Comparison of ENCODE assay signal across 15 cellular contexts in the genomic region with DNA sequence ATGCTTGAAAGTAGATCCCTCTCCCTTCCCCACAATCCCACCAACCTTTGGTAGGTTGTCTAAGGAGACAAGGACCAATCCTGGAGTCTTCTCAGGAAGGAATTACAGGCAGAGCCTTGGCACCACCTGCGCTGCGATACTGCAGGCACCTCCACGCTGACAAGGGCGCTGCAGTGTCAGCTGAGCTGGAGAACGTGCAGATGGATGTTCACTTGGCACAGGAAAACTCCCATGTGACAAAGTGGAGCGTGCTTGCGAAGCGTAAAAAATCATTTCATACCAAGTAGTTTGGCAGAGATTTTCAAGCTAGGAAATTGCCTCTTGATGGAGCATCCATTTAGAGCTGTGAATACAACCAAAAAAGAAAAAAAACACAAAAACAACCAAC. TPM values are rescaled to one million over a fixed set of nuclear protein-coding genes. Genes with fewer than 3 reads are reported as not detected.
DNase-seq lines count a peak whose midpoint lies in the region; ATAC-seq and TF ChIP-seq lines count a peak whose summit lies in the region.
"Had no signal": no experiment of that assay in that cellular context is flagged by ENCODE, and none has a peak within 500 bp of the region (broad histone marks: within the 10 kb centered on the region; RNA-seq: fewer than 3 reads in every experiment).

No MANE protein-coding gene starts in this region.

- H3K36me3 Mint-ChIP-seq in GM23338 (ENCODE audit: low read depth) (peaks cover 18% of the 10 kb centered on the region), glutamatergic neuron (ENCODE audit: unreplicated experiment) (no peaks in the 10 kb centered on the region)
- H3K36me3 Mint-ChIP-seq: stimulated activated effector memory CD8-positive, alpha-beta T cell treated with anti-CD3 and anti-CD28 coated beads, Interleukin-12 subunit alpha, Interleukin-12 subunit beta, amount 100 ng/mL, for 72 hours had no signal

- H3K27ac ChIP-seq in A673 (ENCODE audit: low read depth, low read length, poor library complexity, severe bottlenecking) (no peak overlapping the region), GM23338 (ENCODE audit: low read depth) (peak overlapping the region; percentile 68; the same call in 1 of the 2 replicates), left ventricle myocardium inferior (replicated peaks) (peak overlapping the region; percentile 66)
- H3K27ac ChIP-seq: HL-60 had no signal

- intact Hi-C loops in A673 (cut with micrococcal nuclease; ENCODE audit: unreplicated experiment): no loop called here
- intact Hi-C loops in left ventricle myocardium inferior (cut with micrococcal nuclease): no loop called here

- TF ChIP-seq CTCF in A673 (conservative IDR thresholded peaks at IDR 0.05; ENCODE audit: low read depth, low read length): no peak
- no peak for TF ChIP-seq CTCF in GM23338 (conservative IDR thresholded peaks at IDR 0.05; ENCODE audit: low read depth in 2 of 2)
- TF ChIP-seq CTCF in left ventricle myocardium inferior (IDR thresholded peaks at IDR 0.05; ENCODE audit: borderline replicate concordance): no peak
- TF ChIP-seq CTCF in glutamatergic neuron (IDR thresholded peaks at IDR 0.05; ENCODE audit: partially characterized antibody, unreplicated experiment): no peak

- H3K4me3 ChIP-seq in A673 (ENCODE audit: low read depth, low read length, poor library complexity, severe bottlenecking) (peak overlapping the region; percentile 1), GM23338 (no peak overlapping the region), left ventricle myocardium inferior (peak overlapping the region; percentile 48)

- H3K9me2 ChIP-seq in GM23338 (ENCODE audit: insufficient read depth): peaks cover 6% of the 10 kb centered on the region; the same call in 1 of the 2 replicates

- H3K27me3 Mint-ChIP-seq in GM23338 (ENCODE audit: insufficient read depth, low read depth, poor library complexity): peaks cover 6% of the 10 kb centered on the region
- H3K27me3 Mint-ChIP-seq in glutamatergic neuron (ENCODE audit: unreplicated experiment): peaks cover 2% of the 10 kb centered on the region

- 0 out of 2 replicates have a peak overlapping the region, but pooled peaks have one; percentile 22 for H3K4me2 ChIP-seq in GM23338

- H3K27ac Mint-ChIP-seq in GM23338 (no peak overlapping the region), glutamatergic neuron (ENCODE audit: unreplicated experiment) (no peak overlapping the region)
- H3K27ac Mint-ChIP-seq: activated T-cell treated with anti-CD3 and anti-CD28 coated beads, Interleukin-2, amount 50 U/mL, for 72 hours; stimulated activated effector memory CD8-positive, alpha-beta T cell treated with anti-CD3 and anti-CD28 coated beads, Interleukin-12 subunit alpha, Interleukin-12 subunit beta, amount 100 ng/mL, for 72 hours had no signal

- H3K36me3 ChIP-seq in A673 (ENCODE audit: insufficient read depth, low read length, poor library complexity, severe bottlenecking) (no peaks in the 10 kb centered on the region), GM23338 (ENCODE audit: insufficient read depth) (no peaks in the 10 kb centered on the region), left ventricle myocardium inferior (no peaks in the 10 kb centered on the region)

- POLR2A ChIA-PET in A673 (lab: Charles Lee; ENCODE audit: low non-redundant PET): no interaction called here

- peaks cover 60% of the 10 kb centered on the region for H3K4me1 Mint-ChIP-seq in GM23338
- H3K4me1 Mint-ChIP-seq in glutamatergic neuron (ENCODE audit: low read depth, unreplicated experiment): no peaks in the 10 kb centered on the region
- H3K4me1 Mint-ChIP-seq: stimulated activated effector memory CD8-positive, alpha-beta T cell treated with anti-CD3 and anti-CD28 coated beads, Interleukin-12 subunit alpha, Interleukin-12 subunit beta, amount 100 ng/mL, for 72 hours had no signal

- H3F3A ChIP-seq in GM23338 (replicated peaks; ENCODE audit: low read depth): 0 out of 2 replicates have a peak, but pooled peaks cover 13% of the 10 kb centered on the region

- no peak overlapping the region for H2AFZ ChIP-seq in GM23338

- no peak for DNase-seq in A673 (ENCODE audit: low spot score)
- DNase-seq in GM23338 (ENCODE audit: low spot score): no peak
- peak; percentile 40 for DNase-seq in NCI-H510A (lab: John Stamatoyannopoulos, UW)
- peak; percentile 44 for DNase-seq in left ventricle myocardium inferior
- no peak for DNase-seq in glutamatergic neuron
- no peak for DNase-seq in SIG-M5 treated with dmso at 0.1 percent for 504 hours (lab: John Stamatoyannopoulos, UW; ENCODE audit: unreplicated experiment)
- DNase-seq in germinal center (ENCODE audit: low spot score): no peak
- DNase-seq: activated T-cell treated with anti-CD3 and anti-CD28 coated beads, Interleukin-2, amount 50 U/mL, for 72 hours; AML-193; dermis blood vessel endothelial cell; stimulated activated CD4-positive, alpha-beta T cell treated with anti-CD3 and anti-CD28 coated beads, Interleukin-2, amount 100 ng/mL, for 48 hours had no signal

- H3K9me3 ChIP-seq in A673 (ENCODE audit: low read depth, low read length, poor library complexity, severe bottlenecking) (no peaks in the 10 kb centered on the region), left ventricle myocardium inferior (replicated peaks) (peaks cover 10% of the 10 kb centered on the region)

- no peaks in the 10 kb centered on the region for H4K20me1 ChIP-seq in GM23338 (replicated peaks; ENCODE audit: insufficient read depth)

- peaks cover 19% of the 10 kb centered on the region for H3K4me1 ChIP-seq in A673 (ENCODE audit: insufficient read depth, low read length, poor library complexity, severe bottlenecking)
- peaks cover 46% of the 10 kb centered on the region for H3K4me1 ChIP-seq in GM23338 (ENCODE audit: insufficient read depth)
- H3K4me1 ChIP-seq in left ventricle myocardium inferior: peaks cover 45% of the 10 kb centered on the region

- CTCF ChIA-PET in A673 (lab: Charles Lee): interaction anchor here (1.4 kb wide), 1 partner anchor 15 kb away, joined by 8 read pairs; no protein-coding TSS in a partner anchor

- H3K4me3 Mint-ChIP-seq in GM23338: no peak overlapping the region
- no peak overlapping the region for H3K4me3 Mint-ChIP-seq in glutamatergic neuron (ENCODE audit: unreplicated experiment)
- H3K4me3 Mint-ChIP-seq: activated T-cell treated with anti-CD3 and anti-CD28 coated beads, Interleukin-2, amount 50 U/mL, for 72 hours; stimulated activated effector memory CD8-positive, alpha-beta T cell treated with anti-CD3 and anti-CD28 coated beads, Interleukin-12 subunit alpha, Interleukin-12 subunit beta, amount 100 ng/mL, for 72 hours had no signal

- peaks cover 7% of the 10 kb centered on the region for H3K79me2 ChIP-seq in GM23338 (replicated peaks; ENCODE audit: insufficient read depth)

- H3K27me3 ChIP-seq in A673 (replicated peaks; ENCODE audit: insufficient read depth, low read depth, low read length, poor library complexity): peaks cover 15% of the 10 kb centered on the region
- H3K27me3 ChIP-seq in GM23338 (ENCODE audit: insufficient read depth): no peaks in the 10 kb centered on the region
- H3K27me3 ChIP-seq in left ventricle myocardium inferior (ENCODE audit: low read depth): no peaks in the 10 kb centered on the region

- H3K9me3 Mint-ChIP-seq in GM23338 (peaks cover 11% of the 10 kb centered on the region; the same call in 2 of the 3 replicates), glutamatergic neuron (ENCODE audit: unreplicated experiment) (no peaks in the 10 kb centered on the region)
- H3K9me3 Mint-ChIP-seq: activated T-cell treated with anti-CD3 and anti-CD28 coated beads, Interleukin-2, amount 50 U/mL, for 72 hours; stimulated activated effector memory CD8-positive, alpha-beta T cell treated with anti-CD3 and anti-CD28 coated beads, Interleukin-12 subunit alpha, Interleukin-12 subunit beta, amount 100 ng/mL, for 72 hours had no signal

- BruUV-seq in A673 (replicated peaks; lab: Mats Ljungman, UMichigan): no TSS peak

- no peak for ATAC-seq in GM23338
- no peak for ATAC-seq in HG03095 (IDR thresholded peaks at IDR 0.05; ENCODE audit: unreplicated experiment)
- ATAC-seq: activated T-cell treated with anti-CD3 and anti-CD28 coated beads, Interleukin-2, amount 50 U/mL, for 72 hours; stimulated activated effector memory CD8-positive, alpha-beta T cell treated with anti-CD3 and anti-CD28 coated beads, Interleukin-12 subunit alpha, Interleukin-12 subunit beta, amount 100 ng/mL, for 72 hours had no signal

TF ChIP-seq in GM23338, 12 proteins besides CTCF, POLR2A, EP300 and RAD21 (continues in another document):
- TF ChIP-seq EZH2phosphoT487 (IDR thresholded peaks at IDR 0.05; ENCODE audit: unreplicated experiment) (no peak), EZH2 (IDR thresholded peaks at IDR 0.05; ENCODE audit: low read depth, unreplicated experiment) (no peak)
- TF ChIP-seq, protein P1, sequence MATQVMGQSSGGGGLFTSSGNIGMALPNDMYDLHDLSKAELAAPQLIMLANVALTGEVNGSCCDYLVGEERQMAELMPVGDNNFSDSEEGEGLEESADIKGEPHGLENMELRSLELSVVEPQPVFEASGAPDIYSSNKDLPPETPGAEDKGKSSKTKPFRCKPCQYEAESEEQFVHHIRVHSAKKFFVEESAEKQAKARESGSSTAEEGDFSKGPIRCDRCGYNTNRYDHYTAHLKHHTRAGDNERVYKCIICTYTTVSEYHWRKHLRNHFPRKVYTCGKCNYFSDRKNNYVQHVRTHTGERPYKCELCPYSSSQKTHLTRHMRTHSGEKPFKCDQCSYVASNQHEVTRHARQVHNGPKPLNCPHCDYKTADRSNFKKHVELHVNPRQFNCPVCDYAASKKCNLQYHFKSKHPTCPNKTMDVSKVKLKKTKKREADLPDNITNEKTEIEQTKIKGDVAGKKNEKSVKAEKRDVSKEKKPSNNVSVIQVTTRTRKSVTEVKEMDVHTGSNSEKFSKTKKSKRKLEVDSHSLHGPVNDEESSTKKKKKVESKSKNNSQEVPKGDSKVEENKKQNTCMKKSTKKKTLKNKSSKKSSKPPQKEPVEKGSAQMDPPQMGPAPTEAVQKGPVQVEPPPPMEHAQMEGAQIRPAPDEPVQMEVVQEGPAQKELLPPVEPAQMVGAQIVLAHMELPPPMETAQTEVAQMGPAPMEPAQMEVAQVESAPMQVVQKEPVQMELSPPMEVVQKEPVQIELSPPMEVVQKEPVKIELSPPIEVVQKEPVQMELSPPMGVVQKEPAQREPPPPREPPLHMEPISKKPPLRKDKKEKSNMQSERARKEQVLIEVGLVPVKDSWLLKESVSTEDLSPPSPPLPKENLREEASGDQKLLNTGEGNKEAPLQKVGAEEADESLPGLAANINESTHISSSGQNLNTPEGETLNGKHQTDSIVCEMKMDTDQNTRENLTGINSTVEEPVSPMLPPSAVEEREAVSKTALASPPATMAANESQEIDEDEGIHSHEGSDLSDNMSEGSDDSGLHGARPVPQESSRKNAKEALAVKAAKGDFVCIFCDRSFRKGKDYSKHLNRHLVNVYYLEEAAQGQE (IDR thresholded peaks at IDR 0.05; ENCODE audit: unreplicated experiment): no peak

RNA-seq across cellular contexts. Expression of a gene that starts 37.9 kb away (rescaled TPM):
- total RNA-seq in A673 (2021) (0.13 TPM in 1 of 2 replicates, not detected in the other), left ventricle myocardium inferior (not detected), glutamatergic neuron (ENCODE audit: unreplicated experiment) (1.4 TPM)
- total RNA-seq in GM23338 (2014; rRNA removed; shearing (Covaris generic)): 14.7 and 15.7 TPM in 2 replicates
- polyA plus RNA-seq in GM23338 (2016; fragmentation: Nextera tagmentation; extraction: Ambion mirVana): 8.2 and 9.0 TPM in 2 replicates
- total RNA-seq: dermis blood vessel endothelial cell, LHCN-M2 had no signal

Comparison
In these comparisons a context has a peak if more than half of its experiments do, and no peak if none do; other contexts are left out.
1. DNase-seq: peak in NCI-H510A (single experiment) and left ventricle myocardium inferior (single experiment); none in A673 (single experiment), GM23338 (single experiment), glutamatergic neuron (single experiment), SIG-M5 treated with dmso at 0.1 percent for 504 hours (single experiment) and germinal center (single experiment).